ENCODE assay signal across 1 cellular context in the genomic region with DNA sequence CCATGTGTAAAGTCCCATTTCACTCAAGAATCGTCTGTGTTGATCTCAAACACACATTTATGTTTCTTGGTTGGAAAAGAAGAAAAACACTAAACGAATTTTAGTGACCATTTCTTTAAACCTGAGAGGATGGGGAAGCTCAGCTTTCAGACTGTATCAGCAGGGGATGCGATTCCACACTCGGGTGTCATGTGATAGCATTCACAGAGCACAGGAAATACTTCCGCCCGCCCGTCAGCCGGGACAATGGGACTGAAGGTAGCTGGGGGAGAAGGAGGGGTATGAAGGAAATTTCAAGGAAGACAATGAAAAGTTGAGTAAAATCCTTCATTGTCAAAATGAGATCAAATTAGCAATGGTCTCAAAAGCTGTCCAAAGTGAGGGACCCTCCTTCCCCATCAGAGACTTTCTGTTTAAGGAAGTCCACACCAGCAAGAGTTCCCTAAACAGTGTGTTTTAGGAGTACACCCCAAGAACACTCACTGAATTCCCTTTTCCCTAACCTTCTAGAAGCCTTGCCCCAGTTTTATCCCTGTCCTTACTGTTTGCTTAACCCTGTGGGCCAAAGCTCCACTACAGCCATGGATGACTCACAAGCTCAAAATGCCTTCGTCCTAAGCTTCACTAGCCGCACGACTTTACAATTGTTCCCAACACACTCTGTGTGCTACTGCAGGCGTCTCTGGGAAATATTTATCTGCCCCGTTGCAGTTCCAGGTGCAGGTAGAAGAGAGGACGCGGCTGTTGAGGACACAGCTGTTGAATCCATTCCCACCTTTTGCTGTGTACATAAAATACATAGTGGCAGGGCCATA.
TF ChIP-seq lines count a peak whose summit lies in the region.

No MANE protein-coding gene starts in this region.

TF ChIP-seq in GM23338, 12 proteins besides CTCF, POLR2A, EP300 and RAD21:
- TF ChIP-seq, protein P1, sequence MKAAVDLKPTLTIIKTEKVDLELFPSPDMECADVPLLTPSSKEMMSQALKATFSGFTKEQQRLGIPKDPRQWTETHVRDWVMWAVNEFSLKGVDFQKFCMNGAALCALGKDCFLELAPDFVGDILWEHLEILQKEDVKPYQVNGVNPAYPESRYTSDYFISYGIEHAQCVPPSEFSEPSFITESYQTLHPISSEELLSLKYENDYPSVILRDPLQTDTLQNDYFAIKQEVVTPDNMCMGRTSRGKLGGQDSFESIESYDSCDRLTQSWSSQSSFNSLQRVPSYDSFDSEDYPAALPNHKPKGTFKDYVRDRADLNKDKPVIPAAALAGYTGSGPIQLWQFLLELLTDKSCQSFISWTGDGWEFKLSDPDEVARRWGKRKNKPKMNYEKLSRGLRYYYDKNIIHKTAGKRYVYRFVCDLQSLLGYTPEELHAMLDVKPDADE (IDR thresholded peaks at IDR 0.05) = peak; percentile 66; the same call in 1 of the 2 replicates
- TF ChIP-seq ZNF114 (CRISPR knock-in tag; IDR thresholded peaks at IDR 0.05) = no peak
